In the genomic region with DNA sequence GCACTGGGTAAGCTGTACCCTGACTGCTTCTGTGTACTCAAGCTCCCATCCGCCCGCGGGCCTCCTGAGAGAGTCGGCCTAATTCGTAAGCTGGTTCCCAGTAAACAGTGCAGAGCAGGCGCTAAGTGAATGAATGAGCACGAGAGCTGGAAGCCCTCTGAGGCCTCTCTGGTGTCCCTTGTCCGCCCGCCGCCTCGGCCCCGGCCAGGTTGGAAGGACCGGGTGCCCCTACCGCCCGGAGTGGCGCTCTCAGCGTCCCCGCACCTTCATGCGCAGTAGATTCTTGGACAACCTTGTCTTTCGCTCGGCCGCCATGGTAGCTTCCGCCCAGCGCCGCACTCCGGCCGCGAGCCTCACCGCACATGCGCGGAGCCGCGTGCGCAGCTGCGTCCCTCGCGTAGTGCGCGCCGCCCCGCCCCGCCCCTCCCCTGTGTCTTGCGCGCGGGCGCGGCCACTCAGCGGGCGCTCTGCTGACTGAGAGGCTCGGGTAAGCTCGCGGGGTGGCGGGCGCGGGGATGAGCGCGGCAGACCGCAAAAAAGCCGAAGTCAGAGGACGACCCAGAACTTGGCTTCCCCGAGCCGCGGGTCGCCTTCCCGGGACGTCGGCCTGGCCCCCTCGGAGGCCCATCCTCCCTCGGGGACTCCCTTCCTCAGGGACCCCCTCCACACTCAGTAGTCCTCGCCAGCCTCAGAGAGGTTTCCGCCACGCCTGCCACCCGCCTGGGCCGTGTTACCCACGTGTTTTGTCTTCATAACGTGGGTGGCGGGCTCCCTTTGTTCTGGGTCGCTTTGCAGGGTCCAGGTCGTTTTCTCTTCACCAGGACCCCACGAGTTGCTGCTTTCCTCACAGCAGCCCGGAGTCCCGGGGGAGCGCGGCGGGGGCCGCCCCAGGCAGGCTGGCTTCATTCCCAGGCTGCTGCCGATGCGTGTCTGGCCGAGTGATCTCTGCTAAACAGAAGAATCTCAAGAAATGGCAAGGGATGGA, we compare ENCODE assay signal across 8 cellular contexts. TPM values are rescaled to one million over a fixed set of nuclear protein-coding genes. Genes with fewer than 3 reads are reported as not detected.
DNase-seq lines count a peak whose midpoint lies in the region; ATAC-seq, FAIRE-seq and TF ChIP-seq lines count a peak whose summit lies in the region.

A gene with protein sequence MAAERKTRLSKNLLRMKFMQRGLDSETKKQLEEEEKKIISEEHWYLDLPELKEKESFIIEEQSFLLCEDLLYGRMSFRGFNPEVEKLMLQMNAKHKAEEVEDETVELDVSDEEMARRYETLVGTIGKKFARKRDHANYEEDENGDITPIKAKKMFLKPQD (minus strand): TSS at position 364 of the 985 bp plus-strand sequence. CDS start 49 bp downstream, at position 315.

- H2AK5ac ChIP-seq in H1 (ENCODE audit: low read depth, low read length), result no peak within 1 kb of the TSS
- no peak within 1 kb of the TSS for H2AK5ac ChIP-seq in mesendoderm (ENCODE audit: low read length)

- H3K23me2 ChIP-seq in H1 (ENCODE audit: low read depth, low read length), result peaks cover 4% of the 10 kb centered on the region; the same call in 1 of the 2 replicates

- H2BK15ac ChIP-seq in H1 (ENCODE audit: low read length) (no peak within 1 kb of the TSS), mesendoderm (replicated peaks; ENCODE audit: low read depth) (no peak within 1 kb of the TSS)

- ATAC-seq in CD8-positive, alpha-beta T cell, result peak; percentile 94
- peak; percentile 98 for ATAC-seq in GM19455 (IDR thresholded peaks at IDR 0.05; ENCODE audit: unreplicated experiment)

- H3K27ac ChIP-seq in CD8-positive, alpha-beta T cell (ENCODE audit: low read depth, low read length), result peak within 1 kb of the TSS; percentile 90
- peak within 1 kb of the TSS; percentile 82 for H3K27ac ChIP-seq in HL-60 (replicated peaks)
- H3K27ac ChIP-seq in H1 (ENCODE audit: low read depth, low read length), result peak within 1 kb of the TSS; percentile 72; the same call in 1 of the 2 replicates
- H3K27ac ChIP-seq in mesendoderm (ENCODE audit: low read depth, low read length), result no peak within 1 kb of the TSS

- H3K27ac Mint-ChIP-seq in CD8-positive, alpha-beta T cell, result peak within 1 kb of the TSS; percentile 97

- POLR2A ChIA-PET in CD8-positive, alpha-beta T cell (lab: Charles Lee), result interaction anchor here (0.7 to 1.5 kb wide), 9 partner anchors 9 to 76 kb away, joined by 3 to 6 read pairs (median 4); no protein-coding TSS in a partner anchor
- POLR2A ChIA-PET in H1 (lab: Charles Lee; ENCODE audit: partially characterized antibody), result interaction anchor here (1.0 to 1.8 kb wide), 9 partner anchors 9 to 75 kb away, joined by 3 to 8 read pairs (median 5); no protein-coding TSS in a partner anchor

- no peaks in the 10 kb centered on the region for H3K9me3 ChIP-seq in CD8-positive, alpha-beta T cell (ENCODE audit: low read length)
- peaks cover 4 to 11% of the 10 kb centered on the region in 2 experiments; a peak in 3 of 4 replicates for H3K9me3 ChIP-seq in H1 (ENCODE audit: insufficient read depth in 2 of 2, low read depth in 1 of 2, low read length in 1 of 2)

- no peak for TF ChIP-seq CTCF in CD8-positive, alpha-beta T cell (IDR thresholded peaks at IDR 0.05)
- TF ChIP-seq CTCF in HL-60 (IDR thresholded peaks at IDR 0.05; ENCODE audit: insufficient read depth, low read length) (no peak), H1 (IDR thresholded peaks at IDR 0.05; ENCODE audit: control extremely low read depth in 1 of 3, insufficient read depth in 1 of 3, low read depth in 1 of 3, low read length in 3 of 3) (no peak)

- peak within 1 kb of the TSS; percentile 96 for H3K4me3 Mint-ChIP-seq in CD8-positive, alpha-beta T cell

- H2BK20ac ChIP-seq in H1 (ENCODE audit: low read length), result no peak within 1 kb of the TSS

- peak within 1 kb of the TSS; percentile 85 for H4K5ac ChIP-seq in H1 (ENCODE audit: insufficient read length, low read depth, low read length)
- no peak within 1 kb of the TSS for H4K5ac ChIP-seq in mesendoderm (ENCODE audit: low read length)

- CTCF ChIA-PET in CD8-positive, alpha-beta T cell (lab: Charles Lee), result interaction anchor here (1.9 kb wide), 1 partner anchor 37 kb away, joined by 3 read pairs; no protein-coding TSS in a partner anchor
- CTCF ChIA-PET in H1 (lab: Charles Lee; ENCODE audit: partially characterized antibody), result interaction anchor here (1.0 to 1.5 kb wide), 3 partner anchors 60 to 282 kb away, joined by 3 to 4 read pairs (median 3); no protein-coding TSS in a partner anchor

- H3K9ac ChIP-seq in H1 (replicated peaks in 1 of 4; ENCODE audit: extremely low read depth in 1 of 4, low read depth in 3 of 4, low read length in 3 of 4), result peak within 1 kb of the TSS; percentile 83 to 94 (median 92)
- peak within 1 kb of the TSS; percentile 88 for H3K9ac ChIP-seq in mesendoderm (ENCODE audit: low read length)

- H3K36me3 Mint-ChIP-seq in CD8-positive, alpha-beta T cell, result peaks cover 30% of the 10 kb centered on the region

- TF ChIP-seq EP300 in H1 (IDR thresholded peaks at IDR 0.05; ENCODE audit: borderline replicate concordance in 1 of 2, low read depth in 2 of 2, low read length in 2 of 2), result no peak

- peaks cover 3 to 40% of the 10 kb centered on the region in 2 experiments for H3K79me2 ChIP-seq in H1 (ENCODE audit: control insufficient read depth in 1 of 2, insufficient read depth in 2 of 2, low read length in 2 of 2)
- H3K79me2 ChIP-seq in mesendoderm (ENCODE audit: control insufficient read depth, insufficient read depth, low read length), result peaks cover 4% of the 10 kb centered on the region

- 2% methylated on average over 56 of the region's 89 CpGs; no CpG with 5 or more reads in 1 of the 2 experiments for WGBS in H1 (ENCODE audit: extremely low coverage in 1 of 2, insufficient coverage in 1 of 2, insufficient read length in 1 of 2, insufficient replicate concordance in 2 of 2, low coverage in 1 of 2, low lambda C conversion rate in 2 of 2, missing lambda C conversion rate in 1 of 2), 2 experiments
- WGBS in mesendoderm (ENCODE audit: extremely low coverage, insufficient coverage, low lambda C conversion rate), result no CpG with 5 or more reads among the region's 89 CpGs

- no peak for TF ChIP-seq RAD21 in H1 (IDR thresholded peaks at IDR 0.05 in 1 of 2, conservative IDR thresholded peaks at IDR 0.05 in 1 of 2; ENCODE audit: low read depth in 2 of 2, low read length in 2 of 2)

- peaks cover 15% of the 10 kb centered on the region for H3K4me1 ChIP-seq in CD8-positive, alpha-beta T cell (ENCODE audit: insufficient read depth, low read length)
- H3K4me1 ChIP-seq in H1 (replicated peaks in 1 of 4; ENCODE audit: control insufficient read depth in 3 of 4, insufficient read depth in 4 of 4, low read length in 3 of 4) (peaks cover 0 to 3% (median 0%) of the 10 kb centered on the region in 4 experiments; a peak in 3 of 7 replicates), mesendoderm (ENCODE audit: control insufficient read depth, low read depth, low read length) (no peaks in the 10 kb centered on the region)

- peak within 1 kb of the TSS; percentile 87 to 92 for H3K4me2 ChIP-seq in H1 (ENCODE audit: insufficient read depth in 1 of 2, low read depth in 2 of 2, low read length in 2 of 2)
- peak within 1 kb of the TSS; percentile 35 for H3K4me2 ChIP-seq in mesendoderm (ENCODE audit: low read length)

- peaks cover 36% of the 10 kb centered on the region for H3K4me1 Mint-ChIP-seq in CD8-positive, alpha-beta T cell (ENCODE audit: low read depth)

- no peak within 1 kb of the TSS for H3K23ac ChIP-seq in H1 (ENCODE audit: insufficient read length)
- no peak within 1 kb of the TSS for H3K23ac ChIP-seq in mesendoderm (ENCODE audit: low read length)

- H3K18ac ChIP-seq in H1 (ENCODE audit: extremely low read depth, low read length) (peak within 1 kb of the TSS; percentile 89; the same call in 1 of the 2 replicates), mesendoderm (ENCODE audit: low read length) (peak within 1 kb of the TSS; percentile 68)

- peaks cover 10% of the 10 kb centered on the region for H3K36me3 ChIP-seq in CD8-positive, alpha-beta T cell (ENCODE audit: insufficient read depth, low read length)
- peaks cover 0 to 26% (median 13%) of the 10 kb centered on the region in 4 experiments; a peak in 6 of 8 replicates for H3K36me3 ChIP-seq in H1 (ENCODE audit: control insufficient read depth in 2 of 4, insufficient read depth in 4 of 4, low read length in 3 of 4)
- no peaks in the 10 kb centered on the region for H3K36me3 ChIP-seq in mesendoderm (ENCODE audit: control insufficient read depth, insufficient read depth, low read length)

- no peak within 1 kb of the TSS for H3K14ac ChIP-seq in H1 (ENCODE audit: insufficient read length)

- no peaks in the 10 kb centered on the region for H3K79me1 ChIP-seq in H1 (ENCODE audit: low read depth, low read length)
- H3K79me1 ChIP-seq in mesendoderm (ENCODE audit: low read length), result peaks cover 7% of the 10 kb centered on the region

- H4K8ac ChIP-seq in H1 (ENCODE audit: extremely low read depth, insufficient read depth, low read length), result peak within 1 kb of the TSS; percentile 99
- H4K8ac ChIP-seq in mesendoderm (ENCODE audit: low read depth, low read length), result peak within 1 kb of the TSS; percentile 95

- no peak within 1 kb of the TSS for H3K4ac ChIP-seq in H1 (replicated peaks; ENCODE audit: insufficient read length, low read depth, low read length)
- peak within 1 kb of the TSS; percentile 22 for H3K4ac ChIP-seq in mesendoderm (ENCODE audit: low read depth, low read length)

- TF ChIP-seq POLR2A in H1 (IDR thresholded peaks at IDR 0.05; ENCODE audit: control extremely low read depth in 1 of 2, low read depth in 2 of 2, low read length in 2 of 2), result peak; percentile 88 to 91

- no peak within 1 kb of the TSS for H2BK12ac ChIP-seq in H1 (ENCODE audit: low read depth, low read length)

- no peaks in the 10 kb centered on the region for H3K27me3 ChIP-seq in CD8-positive, alpha-beta T cell (ENCODE audit: insufficient read depth, low read length)
- H3K27me3 ChIP-seq in HL-60 (ENCODE audit: insufficient read depth, poor library complexity, severe bottlenecking), result peaks cover 11% of the 10 kb centered on the region
- peaks cover 0 to 18% (median 14%) of the 10 kb centered on the region in 4 experiments; a peak in 6 of 7 replicates for H3K27me3 ChIP-seq in H1 (replicated peaks in 1 of 4; ENCODE audit: control insufficient read depth in 3 of 4, extremely low read depth in 1 of 4, insufficient read depth in 3 of 4, low read length in 3 of 4)
- peaks cover 7% of the 10 kb centered on the region for H3K27me3 ChIP-seq in mesendoderm (ENCODE audit: insufficient read depth, low read length, poor library complexity)

- no peaks in the 10 kb centered on the region for H3K9me3 Mint-ChIP-seq in CD8-positive, alpha-beta T cell

- H4K20me1 ChIP-seq in H1 (replicated peaks in 1 of 2; ENCODE audit: control insufficient read depth in 1 of 2, insufficient read depth in 2 of 2, low read length in 2 of 2), result no peaks in the 10 kb centered on the region

- H3K56ac ChIP-seq in H1 (replicated peaks; ENCODE audit: insufficient read length, low read depth, low read length), result peak within 1 kb of the TSS; percentile 86
- peak within 1 kb of the TSS; percentile 95 for H3K56ac ChIP-seq in mesendoderm (ENCODE audit: low read length)

- no peak for FAIRE-seq in H1 (lab: Jason Lieb, UNC)

- peak; percentile 77 to 94 (median 89) for DNase-seq in CD8-positive, alpha-beta T cell
- DNase-seq in HL-60 (ENCODE audit: low read depth in 1 of 2, low spot score in 1 of 2) (peak; percentile 80 to 88), H1 (ENCODE audit: low read depth in 1 of 2, low spot score in 2 of 2) (peak; percentile 44 to 89), mesendoderm (peak; percentile 93)
- DNase-seq in NK-92 treated with Interleukin-12 subunit alpha and Interleukin-12 subunit beta, amount 100 ng/mL, for 24 hours (lab: John Stamatoyannopoulos, UW), result peak; percentile 84
- DNase-seq in activated CD8-positive, alpha-beta memory T cell treated with anti-CD3 and anti-CD28 coated beads for 48 hours (ENCODE audit: low read depth in 2 of 3, low spot score in 2 of 3), result peak; percentile 69 to 87 (median 78)
- DNase-seq in stimulated activated CD8-positive, alpha-beta memory T cell treated with anti-CD3 and anti-CD28 coated beads, Interleukin-12 subunit alpha, Interleukin-12 subunit beta, amount 100 ng/mL, for 4 hours (ENCODE audit: low read depth), result peak; percentile 90

- peaks cover 3% of the 10 kb centered on the region for H3K27me3 Mint-ChIP-seq in CD8-positive, alpha-beta T cell (ENCODE audit: low read depth)

- H2BK5ac ChIP-seq in H1 (ENCODE audit: low read depth, low read length) (peak within 1 kb of the TSS; percentile 63; the same call in 1 of the 2 replicates), mesendoderm (ENCODE audit: low read length) (no peak within 1 kb of the TSS)

- H4K91ac ChIP-seq in H1 (replicated peaks; ENCODE audit: insufficient read length, low read length), result peak within 1 kb of the TSS; percentile 83

- intact Hi-C loops in CD8-positive, alpha-beta T cell (cut with DNase I, micrococcal nuclease), result loop anchor here (1.0 to 10.0 kb wide), 7 partner anchors 159 to 1635 kb away; a partner anchor contains a TSS

- peak within 1 kb of the TSS; percentile 95 for H3K4me3 ChIP-seq in CD8-positive, alpha-beta T cell (ENCODE audit: low read depth, low read length)
- H3K4me3 ChIP-seq in HL-60 (replicated peaks; ENCODE audit: insufficient read depth, low read length) (peak within 1 kb of the TSS; percentile 68), H1 (ENCODE audit: extremely low read depth in 1 of 4, insufficient read depth in 2 of 4, low read depth in 3 of 4, low read length in 4 of 4) (peak within 1 kb of the TSS; percentile 69 to 91 (median 78)), mesendoderm (ENCODE audit: low read length) (peak within 1 kb of the TSS; percentile 76)

- H2BK120ac ChIP-seq in H1 (replicated peaks; ENCODE audit: low read depth, low read length) (no peak within 1 kb of the TSS), mesendoderm (ENCODE audit: low read depth, low read length) (no peak within 1 kb of the TSS)

- H2AFZ ChIP-seq in H1 (ENCODE audit: low read length), result peak within 1 kb of the TSS; percentile 86

RNA-seq across cellular contexts. Expression of the gene that starts here (rescaled TPM):
- 10 to 100 TPM; 19.5 to 24.1 TPM for total RNA-seq in CD8-positive, alpha-beta T cell
- 32.9 and 35.2 TPM in 2 replicates for total RNA-seq in H1 (2021; fragmentation: NEBNext Ultra II Directional; extraction: Animal tissue kit (Norgen Biotek cat#: 25700))
- polyA plus RNA-seq in H1 (2011; rRNA removed), result 8.2 and 19.7 TPM in 2 replicates
- 20.6 TPM for polyA plus RNA-seq in H1 (2011; cell fraction: cytosol; rRNA removed)
- polyA plus RNA-seq in H1 (2011; cell fraction: nucleus; rRNA removed), result 2.9 TPM
- polyA plus RNA-seq in H1 (2012, experiment 1 of 2), result 21.1 to 43.5 TPM (median 23.0 TPM) in 4 replicates
- polyA plus RNA-seq in H1 (2012, experiment 2 of 2), result 8.8 TPM
- polyA plus RNA-seq in H1 (2013, experiment 1 of 2), result 36.3 TPM
- 35.2 TPM for polyA plus RNA-seq in H1 (2013, experiment 2 of 2)
- 3.1 and 3.7 TPM in 2 replicates for polyA minus RNA-seq in H1 (2011; rRNA and poly(A)+ RNA removed)
- polyA minus RNA-seq in H1 (2011; cell fraction: cytosol; rRNA and poly(A)+ RNA removed), result 5.6 TPM
- polyA minus RNA-seq in H1 (2011; cell fraction: nucleus; rRNA and poly(A)+ RNA removed), result 12.8 TPM
- polyA plus RNA-seq in mesendoderm (2013, experiment 1 of 2), result 58.1 TPM
- 59.4 TPM for polyA plus RNA-seq in mesendoderm (2013, experiment 2 of 2)
